ENCODE assay signal across 1 cellular context in the genomic region with DNA sequence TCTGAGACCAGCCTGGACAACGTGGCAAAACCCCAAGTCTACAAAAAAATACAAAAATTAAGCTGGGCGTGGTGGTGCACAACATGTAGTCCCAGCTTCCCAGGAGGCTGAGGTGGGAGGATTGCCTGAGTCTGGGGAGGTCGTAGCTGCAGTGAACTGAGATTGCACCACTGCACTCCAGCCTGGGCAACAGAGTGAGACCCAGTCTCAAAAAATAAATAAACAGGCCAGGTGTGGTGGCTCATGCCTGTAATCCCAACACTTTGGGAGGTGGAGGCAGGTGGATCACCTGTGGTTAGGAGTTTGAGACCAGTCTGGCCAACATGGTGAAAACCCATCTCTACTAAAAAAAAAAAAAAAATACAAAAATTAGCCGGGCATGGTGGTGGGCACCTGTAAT.
TF ChIP-seq lines count a peak whose summit lies in the region.

No MANE protein-coding gene starts in this region.

TF ChIP-seq in HepG2, 621 proteins besides CTCF, POLR2A, EP300 and RAD21:
- TF ChIP-seq ZNF121 (CRISPR knock-in tag; IDR thresholded peaks at IDR 0.05): peak; percentile 24; the same call in 1 of the 2 replicates
